8 cellular contexts compared by ENCODE assay signal in genomic region chr7:127708788-127709187, GRCh38. TPM values are rescaled to one million over a fixed set of nuclear protein-coding genes. Genes with fewer than 3 reads are reported as not detected.
DNase-seq lines count a peak whose midpoint lies in the region; ATAC-seq lines count a peak whose summit lies in the region.

No MANE protein-coding gene starts in this region.

- DNase-seq in DMS53 treated with DMSO at 0.1 percent for 48 hours (lab: John Stamatoyannopoulos, UW; ENCODE audit: unreplicated experiment) (peak; percentile 65), NCI-H226 (peak; percentile 35), cerebellar nuclear complex (lab: John Stamatoyannopoulos, UW) (peak; percentile 26 to 84), left lobe of liver (ENCODE audit: low spot score) (peak; percentile 58)
- peak; percentile 37 for DNase-seq in activated CD4-positive, alpha-beta T cell treated with anti-CD3 and anti-CD28 coated beads for 1 hour
- DNase-seq in stimulated activated CD4-positive, alpha-beta T cell treated with anti-CD3 and anti-CD28 coated beads, TNF-alpha, amount 100 ng/mL, for 1 hour (ENCODE audit: low read depth in 3 of 3, low spot score in 1 of 3) = peak; percentile 16 to 28 (median 20)

- ATAC-seq in HG02759 (IDR thresholded peaks at IDR 0.05; ENCODE audit: unreplicated experiment) (peak; percentile 76), left lobe of liver (peak; percentile 89), GM18517 (IDR thresholded peaks at IDR 0.05; ENCODE audit: unreplicated experiment) (no peak)

RNA-seq across cellular contexts. Expression of gene SND1, which starts 56.8 kb away (rescaled TPM):
- total RNA-seq in left lobe of liver = 152 TPM
